In the genomic region with DNA sequence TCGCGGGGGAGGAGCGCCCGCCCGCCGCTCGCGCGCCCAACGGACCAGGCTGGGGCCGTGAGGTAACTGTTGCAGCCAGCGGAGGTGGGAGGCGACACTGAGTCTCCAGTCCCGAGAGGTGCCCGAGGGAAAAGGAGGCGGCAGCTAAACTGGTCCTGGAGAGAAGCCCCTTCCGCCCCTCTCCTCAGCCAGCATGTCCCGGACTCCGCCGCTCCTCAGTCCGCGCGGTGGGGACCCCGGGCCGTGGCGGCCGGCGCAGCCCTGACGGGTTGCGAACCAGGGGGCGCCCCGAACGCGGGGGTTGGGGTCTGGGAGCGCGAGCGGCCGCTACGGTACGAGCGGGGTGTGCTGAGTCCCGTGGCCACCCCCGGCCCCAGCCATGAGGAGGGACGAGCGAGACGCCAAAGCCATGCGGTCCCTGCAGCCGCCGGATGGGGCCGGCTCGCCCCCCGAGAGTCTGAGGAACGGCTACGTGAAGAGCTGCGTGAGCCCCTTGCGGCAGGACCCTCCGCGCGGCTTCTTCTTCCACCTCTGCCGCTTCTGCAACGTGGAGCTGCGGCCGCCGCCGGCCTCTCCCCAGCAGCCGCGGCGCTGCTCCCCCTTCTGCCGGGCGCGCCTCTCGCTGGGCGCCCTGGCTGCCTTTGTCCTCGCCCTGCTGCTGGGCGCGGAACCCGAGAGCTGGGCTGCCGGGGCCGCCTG, we compare ENCODE assay signal across 8 cellular contexts. TPM values are rescaled to one million over a fixed set of nuclear protein-coding genes. Genes with fewer than 3 reads are reported as not detected.
DNase-seq lines count a peak whose midpoint lies in the region; ATAC-seq and TF ChIP-seq lines count a peak whose summit lies in the region.

A gene (plus strand): TSS at position 108 of the 699 bp plus-strand sequence. CDS start 272 bp downstream, at position 380.

- peaks cover 15% of the 10 kb centered on the region for H3K4me1 Mint-ChIP-seq in Caco-2 (ENCODE audit: low read depth, unreplicated experiment)
- H3K4me1 Mint-ChIP-seq in natural killer cell = peaks cover 21 to 31% of the 10 kb centered on the region in 2 donors

- H3K4me1 ChIP-seq in Caco-2 (peaks cover 17% of the 10 kb centered on the region; the same call in 1 of the 2 replicates), stomach smooth muscle (ENCODE audit: control insufficient read depth, insufficient read depth, low read length) (peaks cover 9% of the 10 kb centered on the region)

- H3K36me3 Mint-ChIP-seq in Caco-2 (ENCODE audit: insufficient read depth, unreplicated experiment) (no peaks in the 10 kb centered on the region), natural killer cell (no peaks in the 10 kb centered on the region)

- H3K27me3 Mint-ChIP-seq in Caco-2 (ENCODE audit: insufficient read depth, unreplicated experiment) (no peaks in the 10 kb centered on the region), natural killer cell (ENCODE audit: low read depth in 2 of 2) (peaks cover 11 to 39% of the 10 kb centered on the region in 2 donors)

- H3K9me3 ChIP-seq in Caco-2 = no peaks in the 10 kb centered on the region
- H3K9me3 ChIP-seq in stomach smooth muscle (ENCODE audit: control insufficient read depth in 2 of 2, low read length in 2 of 2) = no peaks in the 10 kb centered on the region

- intact Hi-C loops in Caco-2 (cut with micrococcal nuclease; ENCODE audit: unreplicated experiment) (loop anchor here (1.0 to 10.0 kb wide), 5 partner anchors 62 to 247 kb away; a partner anchor contains a TSS), natural killer cell (cut with micrococcal nuclease) (loop anchor here (2.0 to 5.0 kb wide), 2 partner anchors 65 to 122 kb away; a partner anchor contains a TSS)

- DNase-seq in Caco-2 (peak; percentile 92 to 93), HT-29 (ENCODE audit: low spot score) (peak; percentile 94), fibroblast of pulmonary artery (ENCODE audit: low read depth) (peak; percentile 46), natural killer cell (peak; percentile 66)
- DNase-seq in activated T-cell treated with anti-CD3 and anti-CD28 coated beads, Interleukin-2, amount 50 U/mL, for 48 hours = peak; percentile 84 to 87

- H3K9me3 Mint-ChIP-seq in Caco-2 (ENCODE audit: unreplicated experiment) = no peaks in the 10 kb centered on the region
- no peaks in the 10 kb centered on the region for H3K9me3 Mint-ChIP-seq in natural killer cell

- CTCF ChIA-PET in Caco-2 (lab: Charles Lee) = interaction anchor here (0.7 to 1.3 kb wide), 4 partner anchors 21 to 264 kb away, joined by 3 to 12 read pairs (median 3); a partner anchor contains a TSS

- peak within 1 kb of the TSS; percentile 62 for H3K27ac Mint-ChIP-seq in Caco-2 (ENCODE audit: unreplicated experiment)
- H3K27ac Mint-ChIP-seq in natural killer cell = peak within 1 kb of the TSS in 1 of 2 donors; percentile 86

- ATAC-seq in GM19467 (IDR thresholded peaks at IDR 0.05; ENCODE audit: unreplicated experiment) = peak; percentile 76
- ATAC-seq in natural killer cell = peak; percentile 79 to 88 (median 80)

- H3K36me3 ChIP-seq in Caco-2 (ENCODE audit: control insufficient read depth, insufficient read depth, low read length) (no peaks in the 10 kb centered on the region), stomach smooth muscle (ENCODE audit: control insufficient read depth in 2 of 2, insufficient read depth in 2 of 2, low read length in 2 of 2) (no peaks in the 10 kb centered on the region)

- no peaks in the 10 kb centered on the region for H3K27me3 ChIP-seq in Caco-2 (replicated peaks; ENCODE audit: control insufficient read depth, insufficient read depth, low read length)
- H3K27me3 ChIP-seq in stomach smooth muscle (ENCODE audit: control insufficient read depth in 1 of 2, insufficient read depth in 2 of 2, low read length in 2 of 2) = peaks cover 0 to 22% of the 10 kb centered on the region in 2 donors

- POLR2A ChIA-PET in Caco-2 (lab: Charles Lee) = interaction anchor here (0.6 to 1.0 kb wide), 5 partner anchors 14 to 248 kb away, joined by 3 to 6 read pairs (median 3); a partner anchor contains a TSS

- peak within 1 kb of the TSS; percentile 97 for H3K4me3 ChIP-seq in Caco-2 (ENCODE audit: low read depth, low read length)
- H3K4me3 ChIP-seq in fibroblast of pulmonary artery (replicated peaks; ENCODE audit: low read depth, low read length) = peak within 1 kb of the TSS; percentile 65
- peak within 1 kb of the TSS; percentile 73 to 77 for H3K4me3 ChIP-seq in stomach smooth muscle (ENCODE audit: low read length in 2 of 2)

- TF ChIP-seq CTCF in Caco-2 (IDR thresholded peaks at IDR 0.05; ENCODE audit: insufficient read depth in 1 of 2, low read depth in 1 of 2, low read length in 1 of 2, severe bottlenecking in 1 of 2, unreplicated experiment in 1 of 2) (peak; percentile 5 to 15), fibroblast of pulmonary artery (IDR thresholded peaks at IDR 0.05; ENCODE audit: low read length, missing control alignments) (no peak), natural killer cell (IDR thresholded peaks at IDR 0.05) (no peak)

- H3K9ac ChIP-seq in stomach smooth muscle (ENCODE audit: low read length in 2 of 2) = peak within 1 kb of the TSS; percentile 37 to 39

- H3K27ac ChIP-seq in stomach smooth muscle (ENCODE audit: low read length) = no peak within 1 kb of the TSS

- BruUV-seq in Caco-2 (replicated peaks; lab: Mats Ljungman, UMichigan) = TSS peak; percentile 15

- H3K4me3 Mint-ChIP-seq in Caco-2 (ENCODE audit: unreplicated experiment) (peak within 1 kb of the TSS; percentile 65), natural killer cell (peak within 1 kb of the TSS; percentile 81)

TF ChIP-seq in PFSK-1, 5 proteins besides CTCF, POLR2A, EP300 and RAD21:
- TF ChIP-seq POLR2AphosphoS5 (IDR thresholded peaks at IDR 0.05; ENCODE audit: low read depth, low read length) (peak; percentile 73; the same call in 1 of the 2 replicates), TAF1 (IDR thresholded peaks at IDR 0.05; ENCODE audit: borderline replicate concordance, insufficient read depth, low read length) (peak; percentile 94), SIN3A (IDR thresholded peaks at IDR 0.05; ENCODE audit: borderline replicate concordance, insufficient read depth, low read length) (0 out of 2 replicates have a peak, but pooled peaks have one; percentile 12), FOXP2 (optimal IDR thresholded peaks at IDR 0.05; ENCODE audit: borderline replicate concordance, extremely low read depth, extremely low read length, insufficient read depth) (peak; percentile 76)
- TF ChIP-seq, protein P1, sequence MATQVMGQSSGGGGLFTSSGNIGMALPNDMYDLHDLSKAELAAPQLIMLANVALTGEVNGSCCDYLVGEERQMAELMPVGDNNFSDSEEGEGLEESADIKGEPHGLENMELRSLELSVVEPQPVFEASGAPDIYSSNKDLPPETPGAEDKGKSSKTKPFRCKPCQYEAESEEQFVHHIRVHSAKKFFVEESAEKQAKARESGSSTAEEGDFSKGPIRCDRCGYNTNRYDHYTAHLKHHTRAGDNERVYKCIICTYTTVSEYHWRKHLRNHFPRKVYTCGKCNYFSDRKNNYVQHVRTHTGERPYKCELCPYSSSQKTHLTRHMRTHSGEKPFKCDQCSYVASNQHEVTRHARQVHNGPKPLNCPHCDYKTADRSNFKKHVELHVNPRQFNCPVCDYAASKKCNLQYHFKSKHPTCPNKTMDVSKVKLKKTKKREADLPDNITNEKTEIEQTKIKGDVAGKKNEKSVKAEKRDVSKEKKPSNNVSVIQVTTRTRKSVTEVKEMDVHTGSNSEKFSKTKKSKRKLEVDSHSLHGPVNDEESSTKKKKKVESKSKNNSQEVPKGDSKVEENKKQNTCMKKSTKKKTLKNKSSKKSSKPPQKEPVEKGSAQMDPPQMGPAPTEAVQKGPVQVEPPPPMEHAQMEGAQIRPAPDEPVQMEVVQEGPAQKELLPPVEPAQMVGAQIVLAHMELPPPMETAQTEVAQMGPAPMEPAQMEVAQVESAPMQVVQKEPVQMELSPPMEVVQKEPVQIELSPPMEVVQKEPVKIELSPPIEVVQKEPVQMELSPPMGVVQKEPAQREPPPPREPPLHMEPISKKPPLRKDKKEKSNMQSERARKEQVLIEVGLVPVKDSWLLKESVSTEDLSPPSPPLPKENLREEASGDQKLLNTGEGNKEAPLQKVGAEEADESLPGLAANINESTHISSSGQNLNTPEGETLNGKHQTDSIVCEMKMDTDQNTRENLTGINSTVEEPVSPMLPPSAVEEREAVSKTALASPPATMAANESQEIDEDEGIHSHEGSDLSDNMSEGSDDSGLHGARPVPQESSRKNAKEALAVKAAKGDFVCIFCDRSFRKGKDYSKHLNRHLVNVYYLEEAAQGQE (IDR thresholded peaks at IDR 0.05; ENCODE audit: insufficient read depth in 1 of 2, low read depth in 2 of 2, low read length in 2 of 2) = peak; percentile 5 to 21; a peak in 1 of 4 replicates

RNA-seq across cellular contexts. Expression of the gene that starts here (rescaled TPM):
- total RNA-seq in Caco-2 (2022) (20.6 and 21.8 TPM in 2 replicates), natural killer cell (10 to 100 TPM; 18.2 to 42.3 (median 34.5) TPM)
- total RNA-seq in HT-29 (2014; rRNA removed; shearing (Covaris generic)) = 25.9 and 31.2 TPM in 2 replicates
- polyA plus RNA-seq in PFSK-1 (2012; ENCODE audit: insufficient read length, low read depth) = 17.7 TPM

Comparison
In these comparisons a context has a peak if more than half of its experiments do, and no peak if none do; other contexts are left out.
1. CTCF ChIP-seq: peak in Caco-2 (2 of 2); none in fibroblast of pulmonary artery (single experiment) and natural killer cell (single experiment).
2. Peak in every context shown above with its lines, with median percentiles within 50 percentile points of each other: DNase-seq and H3K4me3 ChIP-seq.